In the genomic region with DNA sequence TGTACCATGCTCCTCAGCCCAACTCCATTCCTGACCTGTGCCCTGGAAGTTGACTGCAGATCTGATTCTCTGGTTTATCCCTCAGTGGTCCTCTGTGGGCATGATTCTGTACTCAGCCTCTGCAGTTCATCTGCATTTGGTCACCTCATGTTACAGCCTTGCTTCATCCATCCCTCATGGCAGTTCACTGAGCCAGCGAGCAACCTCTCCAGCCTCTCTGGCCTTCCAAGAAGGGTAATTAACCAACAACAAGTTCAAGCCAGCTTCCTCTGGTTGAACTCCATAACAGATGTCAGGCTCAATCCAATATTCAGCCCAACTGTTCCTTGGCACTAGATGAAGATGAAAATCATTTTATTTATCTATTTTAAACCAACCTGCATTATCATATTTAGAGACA, we compare ENCODE assay signal across 21 cellular contexts.
A peak's percentile ranks its signal among the peaks of the same experiment; 100 is the strongest.
DNase-seq lines count a peak whose midpoint lies in the region; ATAC-seq, FAIRE-seq and TF ChIP-seq lines count a peak whose summit lies in the region.
"Had no signal": no experiment of that assay in that cellular context is flagged by ENCODE, and none has a peak within 500 bp of the region (broad histone marks: within the 10 kb centered on the region; RNA-seq: fewer than 3 reads in every experiment).

No MANE protein-coding gene starts in this region.

- H3K4me2 ChIP-seq in K562 (ENCODE audit: insufficient read depth, low read length) = no peak overlapping the region
- H3K4me2 ChIP-seq: KMS-11 had no signal

- H3K27me3 ChIP-seq in K562 (ENCODE audit: control insufficient read depth in 2 of 2, insufficient read depth in 2 of 2, low read length in 2 of 2) (no peaks in the 10 kb centered on the region), vagina (no peaks in the 10 kb centered on the region)
- H3K27me3 ChIP-seq: Peyer's patch had no signal

- H4K20me1 ChIP-seq in K562 (replicated peaks; ENCODE audit: control insufficient read depth, insufficient read depth, low read length) = no peaks in the 10 kb centered on the region

- no peaks in the 10 kb centered on the region for H3K79me2 ChIP-seq in K562 (ENCODE audit: control insufficient read depth, insufficient read depth, low read length)

- H3K9me3 ChIP-seq in K562 (replicated peaks; ENCODE audit: control insufficient read depth, insufficient read depth, low read depth, low read length) (no peaks in the 10 kb centered on the region), vagina (no peaks in the 10 kb centered on the region)
- H3K9me3 ChIP-seq: Caco-2, Peyer's patch had no signal

- no peak for TF ChIP-seq RAD21 in K562 (CRISPR knock-in tag; conservative IDR thresholded peaks at IDR 0.05 in 1 of 2, IDR thresholded peaks at IDR 0.05 in 1 of 2)

- CTCF ChIA-PET in K562 (lab: Yijun Ruan, JAX; ENCODE audit: low intra/inter-chr PET ratio) = no interaction called here

- POLR2A ChIA-PET in K562 (lab: Yijun Ruan, JAX) = no interaction called here

- intact Hi-C loops in K562 (cut with micrococcal nuclease) (no loop called here), sciatic nerve (cut with DNase I) (no loop called here), vagina (cut with DNase I) (no loop called here)

- no peak for TF ChIP-seq CTCF in K562 (IDR thresholded peaks at IDR 0.05 in 2 of 3, conservative IDR thresholded peaks at IDR 0.05 in 1 of 3; ENCODE audit: insufficient read depth in 2 of 3, low read depth in 1 of 3, low read length in 3 of 3)
- no peak for TF ChIP-seq CTCF in vagina (IDR thresholded peaks at IDR 0.05)

- ATAC-seq in K562 (no peak), sciatic nerve (peak; percentile 56), HG03342 (IDR thresholded peaks at IDR 0.05; ENCODE audit: unreplicated experiment) (no peak), HG03439 (IDR thresholded peaks at IDR 0.05; ENCODE audit: unreplicated experiment) (no peak)

- H2AFZ ChIP-seq in K562 (ENCODE audit: low read depth, low read length) = 0 out of 2 replicates have a peak overlapping the region, but pooled peaks have one; percentile 25

- WGBS in K562 (ENCODE audit: insufficient coverage, low coverage, missing lambda C conversion rate) = 58% methylated on average over 1 of the region's 1 CpG

- in situ Hi-C loops in K562 (cut with MboI) = no loop called here

- no peak for FAIRE-seq in K562 (lab: Jason Lieb, UNC)
- FAIRE-seq: A204.1, H1 had no signal

- H3K4me3 ChIP-seq in K562 = no peak overlapping the region
- no peak overlapping the region for H3K4me3 ChIP-seq in vagina
- H3K4me3 ChIP-seq: Peyer's patch had no signal

- H3K36me3 ChIP-seq in K562 (ENCODE audit: control insufficient read depth, insufficient read depth, low read length) = no peaks in the 10 kb centered on the region
- H3K36me3 ChIP-seq in vagina = no peaks in the 10 kb centered on the region
- H3K36me3 ChIP-seq: Peyer's patch had no signal

- peak; percentile 18 for DNase-seq in NCI-H2196 (lab: John Stamatoyannopoulos, UW; ENCODE audit: unreplicated experiment)
- DNase-seq in NCI-H2196 treated with DMSO at 0.1 percent for 48 hours (lab: John Stamatoyannopoulos, UW; ENCODE audit: unreplicated experiment) = no peak
- peak; percentile 41 for DNase-seq in NCI-H2029 (lab: John Stamatoyannopoulos, UW)
- DNase-seq in K562 (ENCODE audit: extremely low read depth in 1 of 4, low spot score in 3 of 4) = no peak
- DNase-seq in sciatic nerve (ENCODE audit: low spot score) = no peak
- no peak for DNase-seq in vagina (ENCODE audit: extremely low spot score in 2 of 2)
- DNase-seq: C1 segment of cervical spinal cord; Caco-2; CD4-positive, alpha-beta memory T cell; HCEC 1CT; IMR-90; MM.1S; NCI-H524; Peyer's patch; SHP77 treated with DMSO at 0.1 percent for 48 hours; T-helper 1 cell had no signal

- no peak for TF ChIP-seq EP300 in K562 (IDR thresholded peaks at IDR 0.05; ENCODE audit: low read length)

- H3K4me1 ChIP-seq in K562 (replicated peaks in 1 of 2; ENCODE audit: control insufficient read depth in 2 of 2, insufficient read depth in 2 of 2, low read length in 2 of 2) (peaks cover 3 to 9% of the 10 kb centered on the region in 2 experiments; a peak in 3 of 5 replicates), vagina (peaks cover 5% of the 10 kb centered on the region)
- H3K4me1 ChIP-seq: Caco-2 had no signal

- TF ChIP-seq POLR2A in K562 (conservative IDR thresholded peaks at IDR 0.05) (no peak), vagina (IDR thresholded peaks at IDR 0.05) (no peak)

- no peak overlapping the region for H3K9ac ChIP-seq in K562 (ENCODE audit: insufficient read depth in 1 of 2, low read depth in 2 of 2, low read length in 2 of 2)
- H3K9ac ChIP-seq: KMS-11 had no signal

- no peak overlapping the region for H3K27ac ChIP-seq in K562 (ENCODE audit: extremely low read depth, low read depth, low read length)
- H3K27ac ChIP-seq in vagina = no peak overlapping the region
- H3K27ac ChIP-seq: KMS-11, Peyer's patch had no signal

- H3K9me1 ChIP-seq in K562 (ENCODE audit: control insufficient read depth, insufficient read depth, low read length) = no peaks in the 10 kb centered on the region

- no TSS peak for BruUV-seq in K562 (replicated peaks; lab: Mats Ljungman, UMichigan)

TF ChIP-seq in K562, 482 proteins besides CTCF, POLR2A, EP300 and RAD21:
- TF ChIP-seq, protein P1, sequence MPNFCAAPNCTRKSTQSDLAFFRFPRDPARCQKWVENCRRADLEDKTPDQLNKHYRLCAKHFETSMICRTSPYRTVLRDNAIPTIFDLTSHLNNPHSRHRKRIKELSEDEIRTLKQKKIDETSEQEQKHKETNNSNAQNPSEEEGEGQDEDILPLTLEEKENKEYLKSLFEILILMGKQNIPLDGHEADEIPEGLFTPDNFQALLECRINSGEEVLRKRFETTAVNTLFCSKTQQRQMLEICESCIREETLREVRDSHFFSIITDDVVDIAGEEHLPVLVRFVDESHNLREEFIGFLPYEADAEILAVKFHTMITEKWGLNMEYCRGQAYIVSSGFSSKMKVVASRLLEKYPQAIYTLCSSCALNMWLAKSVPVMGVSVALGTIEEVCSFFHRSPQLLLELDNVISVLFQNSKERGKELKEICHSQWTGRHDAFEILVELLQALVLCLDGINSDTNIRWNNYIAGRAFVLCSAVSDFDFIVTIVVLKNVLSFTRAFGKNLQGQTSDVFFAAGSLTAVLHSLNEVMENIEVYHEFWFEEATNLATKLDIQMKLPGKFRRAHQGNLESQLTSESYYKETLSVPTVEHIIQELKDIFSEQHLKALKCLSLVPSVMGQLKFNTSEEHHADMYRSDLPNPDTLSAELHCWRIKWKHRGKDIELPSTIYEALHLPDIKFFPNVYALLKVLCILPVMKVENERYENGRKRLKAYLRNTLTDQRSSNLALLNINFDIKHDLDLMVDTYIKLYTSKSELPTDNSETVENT (CRISPR knock-in tag; IDR thresholded peaks at IDR 0.05) = no peak
- TF ChIP-seq ASH1L (IDR thresholded peaks at IDR 0.05; ENCODE audit: borderline replicate concordance, low read depth, partially characterized antibody) = no peak
- TF ChIP-seq CHCHD3 (CRISPR knock-in tag; IDR thresholded peaks at IDR 0.05) = no peak
- no peak for TF ChIP-seq NCOA1 (IDR thresholded peaks at IDR 0.05; ENCODE audit: low read depth)
- no peak for TF ChIP-seq BRD4 (IDR thresholded peaks at IDR 0.05)
TF ChIP-seq in K562: peak in this region for 0.

Comparison
In these comparisons a context has a peak if more than half of its experiments do, and no peak if none do; other contexts are left out.
1. DNase-seq: peak in NCI-H2196 (single experiment) and NCI-H2029 (single experiment); none in NCI-H2196 treated with DMSO at 0.1 percent for 48 hours (single experiment), K562 (0 of 4), sciatic nerve (single experiment) and vagina (0 of 2).